In genomic region chr13:113860579-113861432, GRCh38 we compare ENCODE assay signal across 1 cellular context.
TF ChIP-seq lines count a peak whose summit lies in the region.

No MANE protein-coding gene starts in this region.

TF ChIP-seq in IMR-90, 13 proteins besides CTCF, POLR2A, EP300 and RAD21 (continued from another document):
- TF ChIP-seq ELK1 (IDR thresholded peaks at IDR 0.05; ENCODE audit: borderline replicate concordance, low read depth, low read length): no peak
